21 cellular contexts compared by ENCODE assay signal in genomic region chr13:20721058-20721453, GRCh38. TPM values are rescaled to one million over a fixed set of nuclear protein-coding genes. Genes with fewer than 3 reads are reported as not detected.
DNase-seq lines count a peak whose midpoint lies in the region; ATAC-seq and TF ChIP-seq lines count a peak whose summit lies in the region.
"Had no signal": no experiment of that assay in that cellular context is flagged by ENCODE, and none has a peak within 500 bp of the region (broad histone marks: within the 10 kb centered on the region; RNA-seq: fewer than 3 reads in every experiment).

No MANE protein-coding gene starts in this region.

- no peak overlapping the region for H3K4me3 Mint-ChIP-seq in activated CD8-positive, alpha-beta memory T cell treated with anti-CD3 and anti-CD28 coated beads, Interleukin-2, amount 10 ng/mL, durations not matched to agents 7 days and 5 days
- peak overlapping the region in 2 of 8 donors; percentile 5 to 47 for H3K4me3 Mint-ChIP-seq in CD4-positive, alpha-beta memory T cell
- H3K4me3 Mint-ChIP-seq: neural crest cell had no signal

- peaks cover 4% of the 10 kb centered on the region for H3K4me1 Mint-ChIP-seq in activated CD8-positive, alpha-beta memory T cell treated with anti-CD3 and anti-CD28 coated beads, Interleukin-2, amount 10 ng/mL, durations not matched to agents 7 days and 5 days
- H3K4me1 Mint-ChIP-seq in CD4-positive, alpha-beta memory T cell: peaks cover 0 to 2% (median 0%) of the 10 kb centered on the region in 4 donors

- H3K36me3 Mint-ChIP-seq in activated CD8-positive, alpha-beta memory T cell treated with anti-CD3 and anti-CD28 coated beads, Interleukin-2, amount 10 ng/mL, durations not matched to agents 7 days and 5 days: no peaks in the 10 kb centered on the region
- no peaks in the 10 kb centered on the region for H3K36me3 Mint-ChIP-seq in CD4-positive, alpha-beta memory T cell

- no peak for ATAC-seq in activated CD8-positive, alpha-beta memory T cell treated with anti-CD3 and anti-CD28 coated beads, Interleukin-2, amount 10 ng/mL, durations not matched to agents 7 days and 5 days

- H3K27ac ChIP-seq in HUES48 (ENCODE audit: low read depth, low read length) (no peak overlapping the region), brain microvascular endothelial cell (no peak overlapping the region), iPS-18a (ENCODE audit: low read length) (no peak overlapping the region), skin epidermis (no peak overlapping the region)
- H3K27ac ChIP-seq in CD4-positive, alpha-beta memory T cell (ENCODE audit: low read depth, low read length): no peak overlapping the region
- H3K27ac ChIP-seq: adrenal gland, prostate gland, RWPE1, tibial artery had no signal

- CTCF ChIA-PET in activated CD8-positive, alpha-beta memory T cell treated with anti-CD3 and anti-CD28 coated beads, Interleukin-2, amount 10 ng/mL, durations not matched to agents 7 days and 5 days (lab: Charles Lee): no interaction called here
- CTCF ChIA-PET in CD4-positive, alpha-beta memory T cell (lab: Charles Lee; ENCODE audit: partially characterized antibody): interaction anchor here (1.1 kb wide), 1 partner anchor 9 kb away, joined by 3 read pairs; no protein-coding TSS in a partner anchor

- H3K4me1 ChIP-seq in HUES48 (ENCODE audit: control insufficient read depth, insufficient read depth, low read length) (peaks cover 5% of the 10 kb centered on the region; the same call in 1 of the 2 replicates), iPS-18a (ENCODE audit: control insufficient read depth, low read depth, low read length) (peaks cover 9% of the 10 kb centered on the region)
- no peaks in the 10 kb centered on the region for H3K4me1 ChIP-seq in CD4-positive, alpha-beta memory T cell (ENCODE audit: insufficient read depth, low read length)
- H3K4me1 ChIP-seq: prostate gland had no signal

- no peaks in the 10 kb centered on the region for H3K9me3 Mint-ChIP-seq in activated CD8-positive, alpha-beta memory T cell treated with anti-CD3 and anti-CD28 coated beads, Interleukin-2, amount 10 ng/mL, durations not matched to agents 7 days and 5 days (ENCODE audit: low read depth)
- H3K9me3 Mint-ChIP-seq in CD4-positive, alpha-beta memory T cell: peaks cover 0 to 1% (median 0%) of the 10 kb centered on the region in 8 donors
- H3K9me3 Mint-ChIP-seq: neural crest cell had no signal

- TF ChIP-seq CTCF in brain microvascular endothelial cell (IDR thresholded peaks at IDR 0.05; ENCODE audit: low read depth, low read length, missing control alignments): no peak

- in situ Hi-C loops in brain microvascular endothelial cell (cut with HindIII; ENCODE audit: low pct_ligation_motif_present, low sequenced_read_pairs): no loop called here

- no peak for DNase-seq in brain microvascular endothelial cell
- no peak for DNase-seq in activated CD8-positive, alpha-beta memory T cell treated with anti-CD3 and anti-CD28 coated beads, Interleukin-2, amount 10 ng/mL, durations not matched to agents 7 days and 5 days
- no peak for DNase-seq in CD4-positive, alpha-beta memory T cell
- DNase-seq in C1 segment of cervical spinal cord (lab: John Stamatoyannopoulos, UW): no peak
- DNase-seq: activated CD4-positive, alpha-beta T cell treated with anti-CD3 and anti-CD28 coated beads for 4 hours; activated effector memory CD4-positive, alpha-beta T cell treated with Interleukin-2 at 50 U/mL for 16 hours; adrenal gland; effector CD8-positive, alpha-beta T cell; Karpas-422; NCI-H1105 treated with DMSO at 0.1 percent for 48 hours; NCI-H2107; NCI-H510A; SW 1271; tibial artery had no signal

- POLR2A ChIA-PET in CD4-positive, alpha-beta memory T cell (lab: Charles Lee; ENCODE audit: partially characterized antibody): no interaction called here

- no peaks in the 10 kb centered on the region for H3K9me3 ChIP-seq in HUES48 (ENCODE audit: control insufficient read depth, insufficient read depth, low read length)
- no peaks in the 10 kb centered on the region for H3K9me3 ChIP-seq in iPS-18a (ENCODE audit: control insufficient read depth, low read depth, low read length)
- no peaks in the 10 kb centered on the region for H3K9me3 ChIP-seq in CD4-positive, alpha-beta memory T cell (ENCODE audit: control insufficient read depth in 1 of 2, low read length in 2 of 2)
- H3K9me3 ChIP-seq: adrenal gland, prostate gland, tibial artery had no signal

- H3K9ac ChIP-seq in HUES48 (ENCODE audit: low read depth, low read length): no peak overlapping the region
- no peak overlapping the region for H3K9ac ChIP-seq in iPS-18a (ENCODE audit: low read length)

- H3K27me3 Mint-ChIP-seq in activated CD8-positive, alpha-beta memory T cell treated with anti-CD3 and anti-CD28 coated beads, Interleukin-2, amount 10 ng/mL, durations not matched to agents 7 days and 5 days: peaks cover 16% of the 10 kb centered on the region
- peaks cover 9 to 11% of the 10 kb centered on the region in 2 donors for H3K27me3 Mint-ChIP-seq in CD4-positive, alpha-beta memory T cell

- H3K27ac Mint-ChIP-seq in activated CD8-positive, alpha-beta memory T cell treated with anti-CD3 and anti-CD28 coated beads, Interleukin-2, amount 10 ng/mL, durations not matched to agents 7 days and 5 days: no peak overlapping the region
- no peak overlapping the region for H3K27ac Mint-ChIP-seq in CD4-positive, alpha-beta memory T cell

- no peaks in the 10 kb centered on the region for H3K36me3 ChIP-seq in HUES48 (ENCODE audit: control insufficient read depth, insufficient read depth, low read length)
- no peaks in the 10 kb centered on the region for H3K36me3 ChIP-seq in brain microvascular endothelial cell (replicated peaks)
- H3K36me3 ChIP-seq in iPS-18a (ENCODE audit: control insufficient read depth, low read depth, low read length): no peaks in the 10 kb centered on the region
- H3K36me3 ChIP-seq in CD4-positive, alpha-beta memory T cell (ENCODE audit: insufficient read depth, low read length): no peaks in the 10 kb centered on the region
- H3K36me3 ChIP-seq: adrenal gland, prostate gland, tibial artery had no signal

- peak overlapping the region; percentile 62; the same call in 1 of the 2 replicates for H3K4me3 ChIP-seq in HUES48 (ENCODE audit: low read depth, low read length)
- peak overlapping the region; percentile 45 for H3K4me3 ChIP-seq in brain microvascular endothelial cell (ENCODE audit: low read depth, low read length)
- H3K4me3 ChIP-seq in iPS-18a (ENCODE audit: low read length): peak overlapping the region; percentile 64
- peak overlapping the region in 4 of 7 experiments; percentile 17 to 41 (median 30) for H3K4me3 ChIP-seq in skin epidermis
- no peak overlapping the region for H3K4me3 ChIP-seq in CD4-positive, alpha-beta memory T cell (ENCODE audit: low read length in 2 of 2)

- H3K27me3 ChIP-seq in HUES48 (ENCODE audit: control insufficient read depth, insufficient read depth, low read length) (peaks cover 31% of the 10 kb centered on the region), brain microvascular endothelial cell (replicated peaks) (no peaks in the 10 kb centered on the region), iPS-18a (ENCODE audit: control insufficient read depth, insufficient read depth, low read length) (peaks cover 63% of the 10 kb centered on the region)
- no peaks in the 10 kb centered on the region for H3K27me3 ChIP-seq in CD4-positive, alpha-beta memory T cell (ENCODE audit: insufficient read depth, low read length)
- H3K27me3 ChIP-seq: adrenal gland, tibial artery had no signal

- intact Hi-C loops in CD4-positive, alpha-beta memory T cell (cut with micrococcal nuclease): no loop called here

RNA-seq across cellular contexts. Expression of gene IL17D, which starts 17.6 kb away (rescaled TPM):
- under 1 TPM; 0.15 to 0.37 TPM for total RNA-seq in activated CD8-positive, alpha-beta memory T cell treated with anti-CD3 and anti-CD28 coated beads, Interleukin-2, amount 10 ng/mL, durations not matched to agents 7 days and 5 days
- not detected for total RNA-seq in CD4-positive, alpha-beta memory T cell
- not detected for polyA plus RNA-seq in CD4-positive, alpha-beta memory T cell
- total RNA-seq: mononuclear cell had no signal

RNA-seq across cellular contexts. Expression of gene EEF1AKMT1, which starts 52.7 kb away (rescaled TPM):
- total RNA-seq in activated CD8-positive, alpha-beta memory T cell treated with anti-CD3 and anti-CD28 coated beads, Interleukin-2, amount 10 ng/mL, durations not matched to agents 7 days and 5 days: 10 to 100 TPM in 1 of 2 experiments, 1 to 10 TPM in 1; 7.5 to 10.6 TPM
- total RNA-seq in CD4-positive, alpha-beta memory T cell: 1 to 10 TPM; 8.1 TPM
- polyA plus RNA-seq in CD4-positive, alpha-beta memory T cell: 10 to 100 TPM; 12.2 to 16.2 TPM

Comparison
In these comparisons a context has a peak if more than half of its experiments do, and no peak if none do; other contexts are left out.
1. H3K4me3 ChIP-seq: peak in HUES48 (single experiment), brain microvascular endothelial cell (single experiment), iPS-18a (single experiment) and skin epidermis (4 of 7); none in CD4-positive, alpha-beta memory T cell (0 of 2).